Comparison of ENCODE assay signal across 1 cellular context in genomic region chr3:14144423-14145075, GRCh38.
TF ChIP-seq lines count a peak whose summit lies in the region.

No MANE protein-coding gene starts in this region.

TF ChIP-seq in IMR-90, 13 proteins besides CTCF, POLR2A, EP300 and RAD21 (continued from another document):
- TF ChIP-seq, protein P1, sequence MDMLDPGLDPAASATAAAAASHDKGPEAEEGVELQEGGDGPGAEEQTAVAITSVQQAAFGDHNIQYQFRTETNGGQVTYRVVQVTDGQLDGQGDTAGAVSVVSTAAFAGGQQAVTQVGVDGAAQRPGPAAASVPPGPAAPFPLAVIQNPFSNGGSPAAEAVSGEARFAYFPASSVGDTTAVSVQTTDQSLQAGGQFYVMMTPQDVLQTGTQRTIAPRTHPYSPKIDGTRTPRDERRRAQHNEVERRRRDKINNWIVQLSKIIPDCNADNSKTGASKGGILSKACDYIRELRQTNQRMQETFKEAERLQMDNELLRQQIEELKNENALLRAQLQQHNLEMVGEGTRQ (IDR thresholded peaks at IDR 0.05; ENCODE audit: low read depth, low read length), result no peak
- no peak for TF ChIP-seq NFE2L2 (IDR thresholded peaks at IDR 0.05; ENCODE audit: low read depth, low read length)
